ENCODE assay signal across 1 cellular context in genomic region chr3:48465531-48466378, GRCh38.
TF ChIP-seq lines count a peak whose summit lies in the region.

No MANE protein-coding gene starts in this region.

TF ChIP-seq in HepG2, 621 proteins besides CTCF, POLR2A, EP300 and RAD21 (continues in another document):
- TF ChIP-seq GLI4 (CRISPR knock-in tag; IDR thresholded peaks at IDR 0.05; ENCODE audit: borderline replicate concordance) (no peak), ZNF143 (CRISPR knock-in tag; IDR thresholded peaks at IDR 0.05) (no peak), TERF1 (CRISPR knock-in tag; IDR thresholded peaks at IDR 0.05) (no peak), GLMP (CRISPR knock-in tag; IDR thresholded peaks at IDR 0.05; ENCODE audit: borderline replicate concordance) (no peak), ZNF292 (CRISPR knock-in tag; IDR thresholded peaks at IDR 0.05; ENCODE audit: borderline replicate concordance, low read depth) (no peak), HDAC6 (IDR thresholded peaks at IDR 0.05; ENCODE audit: low read depth, low read length) (no peak), KDM5B (CRISPR knock-in tag; IDR thresholded peaks at IDR 0.05; ENCODE audit: borderline replicate concordance) (no peak; the same call in 1 of the 2 replicates), ERF (CRISPR knock-in tag; IDR thresholded peaks at IDR 0.05) (peak; percentile 88), CENPX (CRISPR knock-in tag; IDR thresholded peaks at IDR 0.05) (no peak), ZNF264 (CRISPR knock-in tag; IDR thresholded peaks at IDR 0.05) (no peak), CREB1 (IDR thresholded peaks at IDR 0.05) (no peak), CREB1 (CRISPR knock-in tag; IDR thresholded peaks at IDR 0.05) (no peak), HIVEP1 (CRISPR knock-in tag; IDR thresholded peaks at IDR 0.05) (no peak), KDM6A (CRISPR knock-in tag; IDR thresholded peaks at IDR 0.05; ENCODE audit: low read depth) (no peak), MTA1 (CRISPR knock-in tag; IDR thresholded peaks at IDR 0.05; ENCODE audit: borderline replicate concordance) (no peak), ZNF709 (CRISPR knock-in tag; IDR thresholded peaks at IDR 0.05) (no peak), PHB2 (IDR thresholded peaks at IDR 0.05; ENCODE audit: partially characterized antibody) (no peak), FOXA1 (IDR thresholded peaks at IDR 0.05) (no peak), FOXA1 (CRISPR knock-in tag; IDR thresholded peaks at IDR 0.05) (no peak), MIXL1 (CRISPR knock-in tag; IDR thresholded peaks at IDR 0.05) (peak; percentile 83; the same call in 1 of the 2 replicates), LRRFIP1 (CRISPR knock-in tag; conservative IDR thresholded peaks at IDR 0.05) (no peak), ZNF414 (CRISPR knock-in tag; IDR thresholded peaks at IDR 0.05) (no peak), ZBTB43 (CRISPR knock-in tag; conservative IDR thresholded peaks at IDR 0.05) (no peak), TCF12 (IDR thresholded peaks at IDR 0.05) (no peak), TCF12 (CRISPR knock-in tag; IDR thresholded peaks at IDR 0.05) (no peak), ZNF616 (CRISPR knock-in tag; IDR thresholded peaks at IDR 0.05; ENCODE audit: low read depth) (no peak), ZMYM4 (CRISPR knock-in tag; IDR thresholded peaks at IDR 0.05) (peak; percentile 59; the same call in 1 of the 2 replicates), NCOA5 (CRISPR knock-in tag; IDR thresholded peaks at IDR 0.05) (no peak), SATB2 (CRISPR knock-in tag; IDR thresholded peaks at IDR 0.05) (no peak), ZNF749 (CRISPR knock-in tag; IDR thresholded peaks at IDR 0.05; ENCODE audit: borderline replicate concordance) (no peak), RXRB (CRISPR knock-in tag; IDR thresholded peaks at IDR 0.05; ENCODE audit: borderline replicate concordance) (peak; percentile 72; the same call in 1 of the 2 replicates), RNF219 (CRISPR knock-in tag; IDR thresholded peaks at IDR 0.05) (no peak), ZNF792 (CRISPR knock-in tag; IDR thresholded peaks at IDR 0.05) (no peak; the same call in 1 of the 2 replicates), SIN3A (IDR thresholded peaks at IDR 0.05; ENCODE audit: borderline replicate concordance, low read depth, low read length) (no peak; the same call in 1 of the 2 replicates), FOXP1 (IDR thresholded peaks at IDR 0.05) (no peak), FOXP1 (CRISPR knock-in tag; IDR thresholded peaks at IDR 0.05) (no peak), SNAI1 (CRISPR knock-in tag; IDR thresholded peaks at IDR 0.05; ENCODE audit: borderline replicate concordance) (no peak), THAP7 (CRISPR knock-in tag; IDR thresholded peaks at IDR 0.05) (0 out of 2 replicates have a peak, but pooled peaks have one; percentile 45), HMG20A (CRISPR knock-in tag; IDR thresholded peaks at IDR 0.05; ENCODE audit: borderline replicate concordance) (no peak), PHF21A (CRISPR knock-in tag; IDR thresholded peaks at IDR 0.05) (peak; percentile 42; the same call in 1 of the 2 replicates), AGO2 (optimal IDR thresholded peaks at IDR 0.05; ENCODE audit: low read depth, low read length) (peak; percentile 49), ZNF629 (CRISPR knock-in tag; conservative IDR thresholded peaks at IDR 0.05) (no peak), ZNF607 (CRISPR knock-in tag; IDR thresholded peaks at IDR 0.05; ENCODE audit: borderline replicate concordance) (no peak), MAX (IDR thresholded peaks at IDR 0.05) (no peak), ZNF580 (CRISPR knock-in tag; IDR thresholded peaks at IDR 0.05; ENCODE audit: borderline replicate concordance, low read depth) (peak; percentile 66; the same call in 1 of the 2 replicates), ZNF138 (CRISPR knock-in tag; IDR thresholded peaks at IDR 0.05; ENCODE audit: low read depth) (no peak), ZKSCAN1 (IDR thresholded peaks at IDR 0.05; ENCODE audit: low read length) (no peak), TGIF2 (CRISPR knock-in tag; IDR thresholded peaks at IDR 0.05) (no peak), ZNF660 (CRISPR knock-in tag; IDR thresholded peaks at IDR 0.05; ENCODE audit: borderline replicate concordance, low read depth) (no peak), ATRX (CRISPR knock-in tag; IDR thresholded peaks at IDR 0.05; ENCODE audit: borderline replicate concordance) (no peak), ZBTB7B (CRISPR knock-in tag; IDR thresholded peaks at IDR 0.05) (peak; percentile 48; the same call in 1 of the 2 replicates), ZSCAN30 (CRISPR knock-in tag; IDR thresholded peaks at IDR 0.05) (no peak), NR2F2 (IDR thresholded peaks at IDR 0.05; ENCODE audit: borderline replicate concordance, low read depth) (no peak), GATAD2A (CRISPR knock-in tag; IDR thresholded peaks at IDR 0.05) (peak; percentile 44; the same call in 1 of the 2 replicates), PAX8 (CRISPR knock-in tag; IDR thresholded peaks at IDR 0.05; ENCODE audit: borderline replicate concordance) (no peak), ZNF180 (CRISPR knock-in tag; IDR thresholded peaks at IDR 0.05; ENCODE audit: borderline replicate concordance, low read depth) (no peak), ZNF33B (CRISPR knock-in tag; IDR thresholded peaks at IDR 0.05) (0 out of 2 replicates have a peak, but pooled peaks have one; percentile 50), ZNF790 (CRISPR knock-in tag; IDR thresholded peaks at IDR 0.05; ENCODE audit: borderline replicate concordance) (no peak), ETV5 (CRISPR knock-in tag; IDR thresholded peaks at IDR 0.05; ENCODE audit: borderline replicate concordance) (peak; percentile 71; the same call in 1 of the 2 replicates), ZNF543 (CRISPR knock-in tag; IDR thresholded peaks at IDR 0.05) (no peak)
- TF ChIP-seq, protein P1, sequence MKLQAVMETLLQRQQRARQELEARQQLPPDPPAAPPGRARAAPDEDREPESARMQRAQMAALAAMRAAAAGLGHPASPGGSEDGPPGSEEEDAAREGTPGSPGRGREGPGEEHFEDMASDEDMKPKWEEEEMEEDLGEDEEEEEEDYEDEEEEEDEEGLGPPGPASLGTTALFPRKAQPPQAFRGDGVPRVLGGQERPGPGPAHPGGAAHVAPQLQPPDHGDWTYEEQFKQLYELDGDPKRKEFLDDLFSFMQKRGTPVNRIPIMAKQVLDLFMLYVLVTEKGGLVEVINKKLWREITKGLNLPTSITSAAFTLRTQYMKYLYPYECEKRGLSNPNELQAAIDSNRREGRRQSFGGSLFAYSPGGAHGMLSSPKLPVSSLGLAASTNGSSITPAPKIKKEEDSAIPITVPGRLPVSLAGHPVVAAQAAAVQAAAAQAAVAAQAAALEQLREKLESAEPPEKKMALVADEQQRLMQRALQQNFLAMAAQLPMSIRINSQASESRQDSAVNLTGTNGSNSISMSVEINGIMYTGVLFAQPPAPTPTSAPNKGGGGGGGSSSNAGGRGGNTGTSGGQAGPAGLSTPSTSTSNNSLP (IDR thresholded peaks at IDR 0.05; ENCODE audit: low read depth, low read length): peak; percentile 64
- TF ChIP-seq, protein P2, sequence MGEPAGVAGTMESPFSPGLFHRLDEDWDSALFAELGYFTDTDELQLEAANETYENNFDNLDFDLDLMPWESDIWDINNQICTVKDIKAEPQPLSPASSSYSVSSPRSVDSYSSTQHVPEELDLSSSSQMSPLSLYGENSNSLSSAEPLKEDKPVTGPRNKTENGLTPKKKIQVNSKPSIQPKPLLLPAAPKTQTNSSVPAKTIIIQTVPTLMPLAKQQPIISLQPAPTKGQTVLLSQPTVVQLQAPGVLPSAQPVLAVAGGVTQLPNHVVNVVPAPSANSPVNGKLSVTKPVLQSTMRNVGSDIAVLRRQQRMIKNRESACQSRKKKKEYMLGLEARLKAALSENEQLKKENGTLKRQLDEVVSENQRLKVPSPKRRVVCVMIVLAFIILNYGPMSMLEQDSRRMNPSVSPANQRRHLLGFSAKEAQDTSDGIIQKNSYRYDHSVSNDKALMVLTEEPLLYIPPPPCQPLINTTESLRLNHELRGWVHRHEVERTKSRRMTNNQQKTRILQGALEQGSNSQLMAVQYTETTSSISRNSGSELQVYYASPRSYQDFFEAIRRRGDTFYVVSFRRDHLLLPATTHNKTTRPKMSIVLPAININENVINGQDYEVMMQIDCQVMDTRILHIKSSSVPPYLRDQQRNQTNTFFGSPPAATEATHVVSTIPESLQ (CRISPR knock-in tag; conservative IDR thresholded peaks at IDR 0.05): no peak
